12 cellular contexts compared by ENCODE assay signal in the genomic region with DNA sequence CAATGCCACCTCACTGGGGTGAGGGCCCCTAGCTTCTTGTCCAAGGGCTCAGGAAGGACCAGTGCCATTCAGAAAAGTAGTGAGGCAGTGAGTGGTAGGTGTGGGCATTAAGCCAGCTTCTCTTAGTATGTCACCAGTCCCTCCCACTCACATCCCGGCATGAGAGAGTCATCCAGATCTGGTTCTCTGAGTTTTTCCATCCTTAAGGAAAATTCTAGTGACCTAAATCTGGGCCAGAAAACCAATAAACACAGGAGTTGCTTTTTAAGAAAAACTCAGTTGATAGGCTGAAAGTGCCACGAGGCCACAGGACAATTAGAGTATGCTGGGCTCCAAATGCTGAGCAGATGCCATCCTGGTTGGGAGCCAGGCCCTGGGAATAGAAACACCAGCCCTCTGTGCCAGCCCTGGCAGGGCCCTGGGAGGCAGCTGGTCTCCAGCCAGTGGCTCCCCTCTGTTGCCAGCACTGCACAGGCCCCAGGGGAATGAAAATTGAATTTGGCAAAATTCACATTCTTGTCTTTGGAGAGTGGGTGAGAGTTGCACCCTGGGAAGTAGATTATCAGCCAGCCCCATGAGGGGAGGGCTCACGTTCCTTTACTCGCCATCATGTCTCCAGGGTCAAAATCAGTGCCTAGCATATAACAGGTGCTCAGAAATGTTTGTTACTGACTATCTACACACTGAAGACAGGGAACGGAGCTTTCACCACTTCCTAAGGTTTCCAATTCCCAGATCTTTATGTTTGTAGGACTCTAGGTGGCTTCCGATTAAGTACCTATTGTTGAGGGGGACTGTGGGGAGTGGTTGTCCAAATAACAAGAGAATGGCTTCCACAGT. TPM values are rescaled to one million over a fixed set of nuclear protein-coding genes. Genes with fewer than 3 reads are reported as not detected.
DNase-seq lines count a peak whose midpoint lies in the region; ATAC-seq and TF ChIP-seq lines count a peak whose summit lies in the region.
"Had no signal": no experiment of that assay in that cellular context is flagged by ENCODE, and none has a peak within 500 bp of the region (broad histone marks: within the 10 kb centered on the region; RNA-seq: fewer than 3 reads in every experiment).

No MANE protein-coding gene starts in this region.

- H3K27me3 Mint-ChIP-seq in MCF 10A (ENCODE audit: insufficient read depth, unreplicated experiment) (peaks cover 1% of the 10 kb centered on the region), mesothelial cell of epicardium (ENCODE audit: low read depth) (peaks cover 22% of the 10 kb centered on the region)

- intact Hi-C loops in MCF 10A (cut with micrococcal nuclease) = no loop called here
- intact Hi-C loops in left lung (cut with DNase I) = no loop called here

- no peak for TF ChIP-seq CTCF in MCF 10A (IDR thresholded peaks at IDR 0.05; ENCODE audit: unreplicated experiment)
- no peak for TF ChIP-seq CTCF in mesothelial cell of epicardium (IDR thresholded peaks at IDR 0.05; ENCODE audit: unreplicated experiment)
- TF ChIP-seq CTCF in left lung (IDR thresholded peaks at IDR 0.05) = no peak

- CTCF ChIA-PET in MCF 10A (lab: Yijun Ruan, JAX) = interaction anchor here (0.6 to 1.2 kb wide), 3 partner anchors 68 to 263 kb away, joined by 3 to 4 read pairs (median 4); no protein-coding TSS in a partner anchor

- H3K4me1 ChIP-seq in left lung = peaks cover 0 to 6% of the 10 kb centered on the region in 2 donors

- no peaks in the 10 kb centered on the region for H3K9me3 Mint-ChIP-seq in MCF 10A (ENCODE audit: unreplicated experiment)
- no peaks in the 10 kb centered on the region for H3K9me3 Mint-ChIP-seq in mesothelial cell of epicardium
- H3K9me3 Mint-ChIP-seq: activated T-helper 17 cell treated with anti-CD3 and anti-CD28 coated beads, Interleukin-2, amount 50 U/mL, for 72 hours had no signal

- H3K4me3 ChIP-seq in left lung = no peak overlapping the region
- H3K4me3 ChIP-seq: A549, testis had no signal

- no TSS peak for BruUV-seq in MCF 10A (replicated peaks; lab: Mats Ljungman, UMichigan)

- no peak for ATAC-seq in left lung
- ATAC-seq: activated T-helper 17 cell treated with anti-CD3 and anti-CD28 coated beads, Interleukin-2, amount 50 U/mL, for 72 hours; sciatic nerve had no signal

- POLR2A ChIA-PET in MCF 10A (lab: Yijun Ruan, JAX) = no interaction called here

- peaks cover 0 to 21% of the 10 kb centered on the region in 2 donors for H3K9me3 ChIP-seq in left lung
- H3K9me3 ChIP-seq: A549, testis had no signal

- H3K4me3 Mint-ChIP-seq in MCF 10A (ENCODE audit: unreplicated experiment) = no peak overlapping the region
- no peak overlapping the region for H3K4me3 Mint-ChIP-seq in mesothelial cell of epicardium
- H3K4me3 Mint-ChIP-seq: activated T-helper 17 cell treated with anti-CD3 and anti-CD28 coated beads, Interleukin-2, amount 50 U/mL, for 72 hours had no signal

- no peaks in the 10 kb centered on the region for H3K36me3 ChIP-seq in left lung

- no peaks in the 10 kb centered on the region for H3K27me3 ChIP-seq in left lung
- H3K27me3 ChIP-seq: testis had no signal

- DNase-seq in NCI-H2081 (lab: John Stamatoyannopoulos, UW) (peak; percentile 53 to 58), NCI-H2081 treated with DMSO at 0.1 percent for 48 hours (lab: John Stamatoyannopoulos, UW) (no peak), MCF 10A (ENCODE audit: unreplicated experiment) (peak; percentile 73), hippocampal formation (lab: John Stamatoyannopoulos, UW) (peak; percentile 81 to 84), mesothelial cell of epicardium (ENCODE audit: low spot score in 2 of 2, unreplicated experiment in 2 of 2) (no peak), T-helper 2 cell (no peak), ecto neural progenitor cell (ENCODE audit: low spot score) (no peak), left lung (no peak)
- DNase-seq: testis had no signal

- H3K36me3 Mint-ChIP-seq in MCF 10A (ENCODE audit: insufficient read depth, unreplicated experiment) (no peaks in the 10 kb centered on the region), mesothelial cell of epicardium (peaks cover 3% of the 10 kb centered on the region)

- H3K27ac ChIP-seq in left lung = peak overlapping the region in 1 of 2 donors; percentile 79
- H3K27ac ChIP-seq: testis had no signal

- H3K27ac Mint-ChIP-seq in MCF 10A (ENCODE audit: low read depth, unreplicated experiment) (no peak overlapping the region), mesothelial cell of epicardium (no peak overlapping the region)
- H3K27ac Mint-ChIP-seq: activated T-helper 17 cell treated with anti-CD3 and anti-CD28 coated beads, Interleukin-2, amount 50 U/mL, for 72 hours had no signal

- peaks cover 13% of the 10 kb centered on the region for H3K4me1 Mint-ChIP-seq in MCF 10A (ENCODE audit: insufficient read depth, unreplicated experiment)
- peaks cover 11% of the 10 kb centered on the region for H3K4me1 Mint-ChIP-seq in mesothelial cell of epicardium
- H3K4me1 Mint-ChIP-seq: activated T-helper 17 cell treated with anti-CD3 and anti-CD28 coated beads, Interleukin-2, amount 50 U/mL, for 72 hours had no signal

RNA-seq across cellular contexts. Expression of a gene that starts 52.8 kb away (rescaled TPM):
- 1.0 and 1.3 TPM in 2 replicates for total RNA-seq in MCF 10A (2022)
- total RNA-seq in mesothelial cell of epicardium = 10.5 to 11.3 TPM (median 11.0 TPM) in 3 replicates
- 1 to 10 TPM; 6.4 to 8.8 TPM for total RNA-seq in left lung

Comparison
In these comparisons a context has a peak if more than half of its experiments do, and no peak if none do; other contexts are left out.
1. DNase-seq: peak in NCI-H2081 (2 of 2), MCF 10A (single experiment) and hippocampal formation (2 of 2); none in NCI-H2081 treated with DMSO at 0.1 percent for 48 hours (single experiment), mesothelial cell of epicardium (0 of 2), T-helper 2 cell (0 of 5), ecto neural progenitor cell (single experiment) and left lung (0 of 2).